Comparison of ENCODE assay signal across 8 cellular contexts in the genomic region with DNA sequence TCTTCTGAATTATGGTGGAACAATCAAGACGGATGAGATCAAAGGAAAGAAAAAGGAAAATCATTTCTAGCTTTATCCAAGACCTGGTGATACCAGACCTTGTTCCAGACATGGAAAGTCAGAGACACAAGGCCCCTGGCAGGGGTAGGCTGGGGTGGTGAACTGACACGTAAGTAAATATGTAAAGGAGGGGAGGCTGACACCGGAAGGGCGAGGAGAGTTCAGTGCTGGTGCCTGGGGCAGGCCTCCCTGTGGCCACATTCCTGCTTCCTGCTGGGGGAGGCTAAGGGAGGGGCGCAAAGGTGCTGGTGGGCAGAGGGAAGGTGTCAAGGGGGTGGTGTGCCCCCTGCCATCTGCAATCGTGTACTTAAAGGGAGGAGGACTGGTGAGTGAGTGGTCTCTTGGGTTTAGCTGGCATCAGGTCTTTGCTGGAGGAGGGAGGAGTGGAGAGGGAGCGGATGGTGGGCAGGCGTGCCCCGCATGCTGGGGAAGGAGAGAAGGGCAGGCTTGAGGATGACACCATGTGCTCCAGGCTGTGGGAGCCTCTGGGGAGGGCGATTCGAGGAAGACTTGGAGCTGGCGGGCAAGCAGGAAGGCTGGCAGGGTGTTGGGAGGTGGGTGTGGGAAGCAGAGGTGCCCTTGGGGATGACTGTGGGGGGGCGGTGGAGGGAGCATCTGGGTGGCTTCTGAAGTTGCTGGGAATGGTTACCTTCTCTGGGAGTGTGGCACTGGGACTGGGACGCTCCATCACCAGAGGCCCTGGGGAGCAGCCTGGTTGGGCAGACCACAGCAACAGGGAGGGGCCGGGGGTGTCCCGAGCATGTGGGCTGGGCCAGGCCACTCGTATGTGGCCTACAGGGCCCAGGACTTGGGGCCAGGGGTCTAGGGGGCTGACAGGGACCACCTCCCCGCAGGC. TPM values are rescaled to one million over a fixed set of nuclear protein-coding genes. Genes with fewer than 3 reads are reported as not detected.
DNase-seq lines count a peak whose midpoint lies in the region; ATAC-seq lines count a peak whose summit lies in the region.

No MANE protein-coding gene starts in this region.

- H3K27ac ChIP-seq in CD4-positive, CD25-positive, alpha-beta regulatory T cell (ENCODE audit: insufficient read depth, low read length, poor library complexity, severe bottlenecking), result peak overlapping the region; percentile 64

- H3K36me3 ChIP-seq in CD4-positive, CD25-positive, alpha-beta regulatory T cell (ENCODE audit: control insufficient read depth, insufficient read depth, low read length), result no peaks in the 10 kb centered on the region

- no peaks in the 10 kb centered on the region for H3K27me3 ChIP-seq in CD4-positive, CD25-positive, alpha-beta regulatory T cell (ENCODE audit: control insufficient read depth, insufficient read depth, low read length)

- peaks cover 34% of the 10 kb centered on the region for H3K4me1 ChIP-seq in CD4-positive, CD25-positive, alpha-beta regulatory T cell (ENCODE audit: control insufficient read depth, insufficient read depth, low read length, poor library complexity, severe bottlenecking)

- H3K4me1 Mint-ChIP-seq in CD4-positive, CD25-positive, alpha-beta regulatory T cell, result peaks cover 8 to 44% (median 13%) of the 10 kb centered on the region in 4 donors
- peaks cover 43% of the 10 kb centered on the region for H3K4me1 Mint-ChIP-seq in activated naive CD8-positive, alpha-beta T cell treated with anti-CD3 and anti-CD28 coated beads for 36 hours

- ATAC-seq in CD4-positive, CD25-positive, alpha-beta regulatory T cell (ENCODE audit: low read depth in 2 of 2), result peak; percentile 65 to 71
- ATAC-seq in GM21360 (IDR thresholded peaks at IDR 0.05; ENCODE audit: unreplicated experiment) (peak; percentile 42), HG02840 (IDR thresholded peaks at IDR 0.05; ENCODE audit: low FRiP score, unreplicated experiment) (no peak), GM18519 (IDR thresholded peaks at IDR 0.05; ENCODE audit: low FRiP score, unreplicated experiment) (no peak)

- H3K36me3 Mint-ChIP-seq in CD4-positive, CD25-positive, alpha-beta regulatory T cell, result peaks cover 3% of the 10 kb centered on the region
- H3K36me3 Mint-ChIP-seq in activated naive CD8-positive, alpha-beta T cell treated with anti-CD3 and anti-CD28 coated beads for 36 hours, result peaks cover 7% of the 10 kb centered on the region

- DNase-seq in CD4-positive, CD25-positive, alpha-beta regulatory T cell, result peak; percentile 11 to 69 (median 40)
- peak; percentile 52 to 60 for DNase-seq in Kasumi-1 (lab: John Stamatoyannopoulos, UW)
- peak; percentile 57 for DNase-seq in activated naive CD8-positive, alpha-beta T cell treated with anti-CD3 and anti-CD28 coated beads for 36 hours
- peak; percentile 63 for DNase-seq in kidney tubule cell (ENCODE audit: low spot score)
- DNase-seq in stimulated activated naive CD4-positive, alpha-beta T cell (lab: John Stamatoyannopoulos, UW), result peak in 5 of 6 experiments; percentile 24 to 64 (median 46)

- H3K27ac Mint-ChIP-seq in CD4-positive, CD25-positive, alpha-beta regulatory T cell, result peak overlapping the region; percentile 95 to 99 (median 98)
- peak overlapping the region; percentile 95 for H3K27ac Mint-ChIP-seq in activated naive CD8-positive, alpha-beta T cell treated with anti-CD3 and anti-CD28 coated beads for 36 hours

- peaks cover 0 to 1% (median 0%) of the 10 kb centered on the region in 7 donors for H3K9me3 Mint-ChIP-seq in CD4-positive, CD25-positive, alpha-beta regulatory T cell
- no peaks in the 10 kb centered on the region for H3K9me3 Mint-ChIP-seq in activated naive CD8-positive, alpha-beta T cell treated with anti-CD3 and anti-CD28 coated beads for 36 hours

- no peaks in the 10 kb centered on the region for H3K9me3 ChIP-seq in CD4-positive, CD25-positive, alpha-beta regulatory T cell (ENCODE audit: control insufficient read depth in 2 of 2, low read length in 2 of 2)

- peak overlapping the region; percentile 74 to 96 (median 90) for H3K4me3 Mint-ChIP-seq in CD4-positive, CD25-positive, alpha-beta regulatory T cell
- peak overlapping the region; percentile 85 for H3K4me3 Mint-ChIP-seq in activated naive CD8-positive, alpha-beta T cell treated with anti-CD3 and anti-CD28 coated beads for 36 hours

- H3K27me3 Mint-ChIP-seq in CD4-positive, CD25-positive, alpha-beta regulatory T cell, result peaks cover 3% of the 10 kb centered on the region
- no peaks in the 10 kb centered on the region for H3K27me3 Mint-ChIP-seq in activated naive CD8-positive, alpha-beta T cell treated with anti-CD3 and anti-CD28 coated beads for 36 hours

- peak overlapping the region; percentile 45 for H3K4me3 ChIP-seq in CD4-positive, CD25-positive, alpha-beta regulatory T cell (ENCODE audit: low read depth, low read length)

RNA-seq across cellular contexts. Expression of gene AFAP1, which starts 30.6 kb away (rescaled TPM):
- 5.0 TPM for total RNA-seq in CD4-positive, CD25-positive, alpha-beta regulatory T cell
- polyA plus RNA-seq in CD4-positive, CD25-positive, alpha-beta regulatory T cell, result 1 to 10 TPM; 1.8 to 4.1 (median 2.1) TPM
- 10 to 100 TPM; 13.6 to 13.8 TPM for total RNA-seq in activated naive CD8-positive, alpha-beta T cell treated with anti-CD3 and anti-CD28 coated beads for 36 hours

Comparison
In these comparisons a context has a peak if more than half of its experiments do, and no peak if none do; other contexts are left out.
1. ATAC-seq: peak in CD4-positive, CD25-positive, alpha-beta regulatory T cell (2 of 2) and GM21360 (single experiment); none in HG02840 (single experiment) and GM18519 (single experiment).
2. Peak in every context shown above with its lines, with median percentiles within 50 percentile points of each other: DNase-seq.